ENCODE assay signal across 9 cellular contexts in genomic region chr12:124457287-124458219, GRCh38.
DNase-seq lines count a peak whose midpoint lies in the region; ATAC-seq and TF ChIP-seq lines count a peak whose summit lies in the region.
"Had no signal": no experiment of that assay in that cellular context is flagged by ENCODE, and none has a peak within 500 bp of the region (broad histone marks: within the 10 kb centered on the region; RNA-seq: fewer than 3 reads in every experiment).

No MANE protein-coding gene starts in this region.

- H3K36me3 Mint-ChIP-seq in effector memory CD8-positive, alpha-beta T cell (ENCODE audit: insufficient read depth), result peaks cover 24% of the 10 kb centered on the region
- H3K36me3 Mint-ChIP-seq in neural crest cell (ENCODE audit: low read depth), result peaks cover 6% of the 10 kb centered on the region

- no peaks in the 10 kb centered on the region for H3K9me3 ChIP-seq in upper lobe of left lung

- peak; percentile 85 for DNase-seq in GM13976 (ENCODE audit: low spot score)
- peak; percentile 31 for DNase-seq in activated CD4-positive, alpha-beta T cell treated with anti-CD3 and anti-CD28 coated beads, Interleukin-2, amount 50 U/mL, for 4 hours
- peak; percentile 55 to 57 (median 55) for DNase-seq in effector memory CD8-positive, alpha-beta T cell
- peak; percentile 46 for DNase-seq in neural crest cell (ENCODE audit: low read depth, low spot score)
- peak; percentile 82 to 87 for DNase-seq in upper lobe of left lung
- no peak for DNase-seq in COLO668 (lab: John Stamatoyannopoulos, UW; ENCODE audit: unreplicated experiment)

- TF ChIP-seq POLR2A in upper lobe of left lung (IDR thresholded peaks at IDR 0.05), result peak in 1 of 4 donors; percentile 21

- peaks cover 7 to 56% (median 37%) of the 10 kb centered on the region in 4 donors for H3K36me3 ChIP-seq in upper lobe of left lung

- H3K27me3 ChIP-seq in upper lobe of left lung, result no peaks in the 10 kb centered on the region

- H3K4me1 ChIP-seq in upper lobe of left lung, result peaks cover 56 to 64% (median 58%) of the 10 kb centered on the region in 4 donors

- peak overlapping the region; percentile 72 to 87 (median 82) for H3K27ac ChIP-seq in upper lobe of left lung
- H3K27ac ChIP-seq: KMS-11 had no signal

- H3K27me3 Mint-ChIP-seq in effector memory CD8-positive, alpha-beta T cell, result no peaks in the 10 kb centered on the region
- H3K27me3 Mint-ChIP-seq in neural crest cell (ENCODE audit: low read depth), result no peaks in the 10 kb centered on the region

- peak overlapping the region; percentile 96 for H3K27ac Mint-ChIP-seq in effector memory CD8-positive, alpha-beta T cell
- H3K27ac Mint-ChIP-seq in neural crest cell (ENCODE audit: unreplicated experiment), result peak overlapping the region; percentile 43

- WGBS in upper lobe of left lung, 2 donors, result 22 to 33% methylated on average over 13 to 25 of the region's 37 CpGs

- peak overlapping the region in 3 of 4 donors; percentile 27 to 47 (median 41) for H3K4me3 ChIP-seq in upper lobe of left lung

- peak; percentile 37 for ATAC-seq in HG03432 (IDR thresholded peaks at IDR 0.05; ENCODE audit: unreplicated experiment)
- peak; percentile 40 for ATAC-seq in effector memory CD8-positive, alpha-beta T cell (replicated peaks)
- ATAC-seq in upper lobe of left lung (ENCODE audit: low FRiP score in 2 of 2), result peak; percentile 58 to 85
- ATAC-seq in HG03442 (IDR thresholded peaks at IDR 0.05; ENCODE audit: unreplicated experiment), result no peak

- in situ Hi-C loops in GM13976 (cut with MboI; ENCODE audit: low sequenced_read_pairs, unreplicated experiment), result no loop called here

- no peak for TF ChIP-seq EP300 in upper lobe of left lung (IDR thresholded peaks at IDR 0.05)

- peak overlapping the region; percentile 86 to 90 for H3K4me3 Mint-ChIP-seq in effector memory CD8-positive, alpha-beta T cell
- H3K4me3 Mint-ChIP-seq in neural crest cell, result no peak overlapping the region

- no peaks in the 10 kb centered on the region for H3K9me3 Mint-ChIP-seq in effector memory CD8-positive, alpha-beta T cell
- no peaks in the 10 kb centered on the region for H3K9me3 Mint-ChIP-seq in neural crest cell

- TF ChIP-seq CTCF in GM13976 (IDR thresholded peaks at IDR 0.05; ENCODE audit: borderline replicate concordance, control extremely low read depth, extremely low read depth, insufficient read depth, missing control alignments), result no peak
- no peak for TF ChIP-seq CTCF in neural crest cell (conservative IDR thresholded peaks at IDR 0.05)
- no peak for TF ChIP-seq CTCF in upper lobe of left lung (IDR thresholded peaks at IDR 0.05)

- peaks cover 60 to 62% of the 10 kb centered on the region in 2 donors for H3K4me1 Mint-ChIP-seq in effector memory CD8-positive, alpha-beta T cell (ENCODE audit: low read depth in 2 of 2)
- peaks cover 28% of the 10 kb centered on the region for H3K4me1 Mint-ChIP-seq in neural crest cell
